8 cellular contexts compared by ENCODE assay signal in genomic region chr10:100828744-100829102, GRCh38.
A peak's percentile ranks its signal among the peaks of the same experiment; 100 is the strongest.
DNase-seq lines count a peak whose midpoint lies in the region; ATAC-seq and TF ChIP-seq lines count a peak whose summit lies in the region.

No MANE protein-coding gene starts in this region.

- intact Hi-C loops in CD14-positive monocyte (cut with micrococcal nuclease), result no loop called here
- intact Hi-C loops in ascending aorta (cut with DNase I), result no loop called here

- H3K36me3 ChIP-seq in ascending aorta (no peaks in the 10 kb centered on the region), muscle layer of colon (ENCODE audit: insufficient read depth, low read length) (no peaks in the 10 kb centered on the region)

- peaks cover 3 to 10% of the 10 kb centered on the region in 2 donors for H3K36me3 Mint-ChIP-seq in CD14-positive monocyte

- peaks cover 28% of the 10 kb centered on the region for H3K4me1 Mint-ChIP-seq in CD14-positive monocyte

- peaks cover 9 to 24% of the 10 kb centered on the region in 2 donors for H3K4me1 ChIP-seq in ascending aorta
- H3K4me1 ChIP-seq in muscle layer of colon (ENCODE audit: insufficient read depth, low read length), result peaks cover 16% of the 10 kb centered on the region

- peaks cover 0 to 30% (median 15%) of the 10 kb centered on the region in 7 donors for H3K9me3 Mint-ChIP-seq in CD14-positive monocyte

- ATAC-seq in GM21619 (IDR thresholded peaks at IDR 0.05; ENCODE audit: unreplicated experiment) (no peak), GM21825 (IDR thresholded peaks at IDR 0.05; ENCODE audit: unreplicated experiment) (no peak), GM18873 (IDR thresholded peaks at IDR 0.05; ENCODE audit: low FRiP score, unreplicated experiment) (no peak)

- H3K9me3 ChIP-seq in ascending aorta (no peaks in the 10 kb centered on the region), muscle layer of colon (ENCODE audit: low read length) (no peaks in the 10 kb centered on the region)

- H3K4me3 ChIP-seq in ascending aorta (peak overlapping the region; percentile 60 to 63), muscle layer of colon (ENCODE audit: low read depth in 1 of 2, low read length in 2 of 2) (peak overlapping the region; percentile 35 to 45)

- peak overlapping the region; percentile 69 to 90 for H3K4me3 Mint-ChIP-seq in CD14-positive monocyte

- no peak for TF ChIP-seq CTCF in CD14-positive monocyte (IDR thresholded peaks at IDR 0.05)
- TF ChIP-seq CTCF in ascending aorta (IDR thresholded peaks at IDR 0.05), result no peak

- peaks cover 84 to 99% (median 93%) of the 10 kb centered on the region in 3 donors for H3K27me3 Mint-ChIP-seq in CD14-positive monocyte (ENCODE audit: low read depth in 3 of 3)

- H3K27ac Mint-ChIP-seq in CD14-positive monocyte, result no peak overlapping the region

- H3K27me3 ChIP-seq in ascending aorta (peaks cover 16% of the 10 kb centered on the region), muscle layer of colon (ENCODE audit: control insufficient read depth in 1 of 2, insufficient read depth in 2 of 2, low read length in 2 of 2) (peaks cover 58 to 88% of the 10 kb centered on the region in 2 donors)

- H3K27ac ChIP-seq in ascending aorta (no peak overlapping the region), muscle layer of colon (ENCODE audit: low read depth, low read length) (no peak overlapping the region)

- DNase-seq in CD14-positive monocyte (ENCODE audit: low spot score) (no peak), M059J (ENCODE audit: low read depth) (peak; percentile 14), ascending aorta (ENCODE audit: low spot score in 2 of 2) (peak in 1 of 2 donors; percentile 52), dedifferentiated amniotic fluid mesenchymal stem cell (ENCODE audit: extremely low spot score) (no peak)

- H3K9ac ChIP-seq in muscle layer of colon (ENCODE audit: low read length), result no peak overlapping the region
